Comparison of ENCODE assay signal across 12 cellular contexts in the genomic region with DNA sequence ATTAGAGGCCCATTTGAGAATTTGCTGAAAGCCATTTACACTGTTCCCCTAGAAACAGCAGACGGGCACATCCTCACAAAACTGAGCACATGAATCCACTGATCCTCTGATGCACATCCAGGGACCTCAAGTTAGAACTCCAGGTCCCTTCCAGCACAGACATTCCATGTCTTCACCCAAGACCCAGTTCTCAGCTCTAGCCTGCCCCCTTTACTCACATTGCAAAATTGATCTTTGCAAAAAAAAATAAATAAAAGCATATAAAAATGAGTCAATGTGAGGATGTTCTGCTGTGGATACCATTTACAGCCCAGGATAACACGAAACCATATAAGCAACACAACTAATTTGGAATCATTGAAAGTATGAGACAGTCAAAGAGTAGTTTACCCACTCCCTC.
"Had no signal": no experiment of that assay in that cellular context is flagged by ENCODE, and none has a peak within 500 bp of the region (broad histone marks: within the 10 kb centered on the region; RNA-seq: fewer than 3 reads in every experiment).

No MANE protein-coding gene starts in this region.

- H3K9me3 Mint-ChIP-seq: central memory CD8-positive, alpha-beta T cell; stimulated activated naive B cell treated with anti-CD40 and anti-IgM and Interleukin-4, amounts not matched to agents 10 μg/mL and 1 μg/mL and 100 μg/mL, for 72 hours had no signal

- H3K36me3 ChIP-seq: right lobe of liver, tibial nerve, vagina had no signal

- H3K27ac ChIP-seq: body of pancreas, right lobe of liver, tibial nerve, vagina had no signal

- H3K36me3 Mint-ChIP-seq: stimulated activated naive B cell treated with anti-CD40 and anti-IgM and Interleukin-4, amounts not matched to agents 10 μg/mL and 1 μg/mL and 100 μg/mL, for 72 hours had no signal

- H3K4me1 ChIP-seq: body of pancreas, right lobe of liver, tibial nerve had no signal

- H3K4me3 ChIP-seq: body of pancreas, right lobe of liver, tibial nerve, vagina had no signal

- H3K9me3 ChIP-seq: body of pancreas, right lobe of liver, tibial nerve, vagina had no signal

- ATAC-seq: body of pancreas; right lobe of liver; stimulated activated naive B cell treated with anti-CD40 and anti-IgM and Interleukin-4, amounts not matched to agents 10 μg/mL and 1 μg/mL and 100 μg/mL, for 72 hours had no signal

- DNase-seq: activated CD4-positive, alpha-beta T cell treated with anti-CD3 and anti-CD28 coated beads for 48 hours; activated naive CD4-positive, alpha-beta T cell treated with anti-CD3 and anti-CD28 coated beads, Interleukin-2, amount 50 U/mL, for 16 hours; activated T-cell treated with anti-CD3 and anti-CD28 coated beads for 4 hours; body of pancreas; dermis blood vessel endothelial cell; hippocampal formation; kidney glomerular epithelial cell; right lobe of liver; stimulated activated naive B cell treated with anti-CD40 and anti-IgM and Interleukin-4, amounts not matched to agents 10 μg/mL and 1 μg/mL and 100 μg/mL, for 72 hours had no signal

- H3K27me3 Mint-ChIP-seq: central memory CD8-positive, alpha-beta T cell; stimulated activated naive B cell treated with anti-CD40 and anti-IgM and Interleukin-4, amounts not matched to agents 10 μg/mL and 1 μg/mL and 100 μg/mL, for 72 hours had no signal

- H3K4me1 Mint-ChIP-seq: central memory CD8-positive, alpha-beta T cell had no signal

- H3K4me3 Mint-ChIP-seq: central memory CD8-positive, alpha-beta T cell; stimulated activated naive B cell treated with anti-CD40 and anti-IgM and Interleukin-4, amounts not matched to agents 10 μg/mL and 1 μg/mL and 100 μg/mL, for 72 hours had no signal

- H3K27ac Mint-ChIP-seq: stimulated activated naive B cell treated with anti-CD40 and anti-IgM and Interleukin-4, amounts not matched to agents 10 μg/mL and 1 μg/mL and 100 μg/mL, for 72 hours had no signal
